In the genomic region with DNA sequence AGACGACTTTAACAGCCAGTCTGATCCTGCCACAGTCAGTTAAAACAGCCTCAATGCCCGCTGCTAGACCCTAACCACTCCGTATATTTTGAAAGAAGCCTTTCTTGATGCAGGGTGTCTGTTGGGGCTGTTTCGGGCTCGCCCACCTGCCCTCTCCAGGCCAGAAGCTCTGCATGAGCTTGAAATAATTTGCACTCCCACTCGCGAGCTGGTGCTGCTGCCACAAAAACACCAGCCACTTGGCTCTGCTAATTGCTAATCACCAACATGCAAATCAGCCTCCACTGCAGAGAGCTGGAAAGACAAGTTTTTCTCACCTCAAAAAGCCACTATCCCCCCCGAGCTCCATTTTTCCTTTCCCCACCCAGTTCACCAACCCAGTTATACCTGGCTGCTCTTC, we compare ENCODE assay signal across 28 cellular contexts.
"Had no signal": no experiment of that assay in that cellular context is flagged by ENCODE, and none has a peak within 500 bp of the region (broad histone marks: within the 10 kb centered on the region; RNA-seq: fewer than 3 reads in every experiment).

No MANE protein-coding gene starts in this region.

- H3K4me3 ChIP-seq: adrenal gland, breast epithelium, esophagus muscularis mucosa, gastrocnemius medialis, pancreas, psoas muscle, stomach, transverse colon, uterus had no signal

- H3K9me3 ChIP-seq: adrenal gland, breast epithelium, esophagus muscularis mucosa, gastrocnemius medialis, neutrophil, pancreas, psoas muscle, SK-N-SH, stomach, transverse colon, uterus had no signal

- H3K9ac ChIP-seq: SK-N-SH had no signal

- ATAC-seq: gastrocnemius medialis; left ventricle myocardium superior; natural killer cell treated with Interleukin-12 subunit alpha and Interleukin-12 subunit beta and Interleukin-15 and Interleukin-18, amount 100 ng/mL, for 72 hours; pancreas; psoas muscle; right cardiac atrium had no signal

- H3K27me3 Mint-ChIP-seq: natural killer cell treated with Interleukin-12 subunit alpha and Interleukin-12 subunit beta and Interleukin-15 and Interleukin-18, amount 100 ng/mL, for 72 hours had no signal

- H3K36me3 ChIP-seq: uterus had no signal

- DNase-seq: activated CD4-positive, alpha-beta T cell treated with anti-CD3 and anti-CD28 coated beads for 1 hour; activated CD4-positive, alpha-beta T cell treated with anti-CD3 and anti-CD28 coated beads, Interleukin-2, amount 50 U/mL, for 1 hour; activated CD8-positive, alpha-beta memory T cell treated with anti-CD3 and anti-CD28 coated beads for 24 hours; activated CD8-positive, alpha-beta memory T cell treated with anti-CD3 and anti-CD28 coated beads, Interleukin-2, amount 50 U/mL, for 4 hours; activated effector memory CD4-positive, alpha-beta T cell treated with anti-CD3 and anti-CD28 coated beads, Interleukin-2, amount 50 U/mL, for 16 hours; activated naive CD4-positive, alpha-beta T cell treated with anti-CD3 and anti-CD28 coated beads, Interleukin-2, amount 50 U/mL, for 16 hours; activated T-cell treated with anti-CD3 and anti-CD28 coated beads, Interleukin-2, amount 50 U/mL, for 48 hours; adrenal gland; dermis blood vessel endothelial cell; effector memory CD4-positive, alpha-beta T cell; gastrocnemius medialis; left ventricle myocardium superior; mammary epithelial cell; midbrain; pancreas; psoas muscle; right cardiac atrium; SK-N-SH; stimulated activated CD4-positive, alpha-beta T cell treated with anti-CD3 and anti-CD28 coated beads, Interleukin-4, amount 100 ng/mL, for 24 hours; stomach; transverse colon; uterus; WERI-Rb-1 had no signal

- H3K4me1 ChIP-seq: breast epithelium, pancreas, uterus had no signal

- H3K4me2 ChIP-seq: SK-N-SH had no signal

- H3K9me3 Mint-ChIP-seq: natural killer cell treated with Interleukin-12 subunit alpha and Interleukin-12 subunit beta and Interleukin-15 and Interleukin-18, amount 100 ng/mL, for 72 hours; T-helper 2 cell treated with Interferon-gamma antibody and Interleukin-4, amounts not matched to agents 5 μg/mL and 100 μg/mL, for 36 hours had no signal

- H3K27ac Mint-ChIP-seq: T-helper 2 cell treated with Interferon-gamma antibody and Interleukin-4, amounts not matched to agents 5 μg/mL and 100 μg/mL, for 36 hours had no signal

- H3K27ac ChIP-seq: adrenal gland, breast epithelium, esophagus muscularis mucosa, gastrocnemius medialis, neutrophil, pancreas, psoas muscle, stomach, transverse colon, uterus, WERI-Rb-1 had no signal

- H3K27me3 ChIP-seq: adrenal gland, breast epithelium, esophagus muscularis mucosa, gastrocnemius medialis, neutrophil, pancreas, stomach, transverse colon, uterus had no signal

- H3K4me3 Mint-ChIP-seq: natural killer cell treated with Interleukin-12 subunit alpha and Interleukin-12 subunit beta and Interleukin-15 and Interleukin-18, amount 100 ng/mL, for 72 hours; T-helper 2 cell treated with Interferon-gamma antibody and Interleukin-4, amounts not matched to agents 5 μg/mL and 100 μg/mL, for 36 hours had no signal
